In the genomic region with DNA sequence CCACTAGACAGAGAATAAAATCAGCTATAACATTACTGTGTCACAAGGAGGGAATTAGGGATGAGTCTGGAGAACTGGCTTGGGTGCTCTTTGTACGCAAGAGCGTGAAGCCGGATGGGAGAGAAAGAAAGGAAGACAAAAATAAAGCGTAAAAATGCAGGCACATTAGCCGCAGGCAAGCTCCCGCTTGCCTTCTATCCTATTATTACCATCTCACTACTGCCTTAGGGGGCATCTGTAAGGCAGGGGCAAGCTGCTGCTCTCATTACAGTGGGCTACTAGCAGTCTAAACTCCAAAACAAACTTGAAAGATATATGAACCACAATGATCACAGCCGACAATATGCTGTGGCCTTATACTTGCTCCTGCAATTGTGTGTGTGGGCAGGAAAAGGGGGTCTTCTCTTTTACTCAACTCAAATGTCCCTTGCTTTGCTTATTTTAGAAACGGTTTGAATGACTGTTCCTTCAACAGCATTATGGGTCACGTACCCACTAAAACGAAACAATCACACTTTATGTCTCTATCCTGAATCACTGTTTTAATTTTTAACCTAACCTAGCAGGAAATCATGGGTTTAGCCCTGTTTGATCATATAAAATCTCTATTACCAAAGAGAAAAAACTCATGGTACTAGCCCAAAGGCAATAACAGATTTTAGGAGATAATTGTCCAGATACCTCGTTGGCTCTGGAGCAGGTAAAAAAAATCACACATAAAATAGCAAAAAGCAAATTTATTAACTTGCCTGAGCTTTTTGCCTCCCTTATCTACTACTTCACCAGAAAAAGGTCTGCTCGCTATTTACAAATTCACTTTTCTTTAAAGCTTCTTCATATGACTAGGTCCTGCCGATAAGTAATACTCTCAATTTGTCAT, we compare ENCODE assay signal across 17 cellular contexts.
DNase-seq lines count a peak whose midpoint lies in the region; ATAC-seq, FAIRE-seq and TF ChIP-seq lines count a peak whose summit lies in the region.
"Had no signal": no experiment of that assay in that cellular context is flagged by ENCODE, and none has a peak within 500 bp of the region (broad histone marks: within the 10 kb centered on the region; RNA-seq: fewer than 3 reads in every experiment).

No MANE protein-coding gene starts in this region.

- TF ChIP-seq CTCF in keratinocyte (optimal IDR thresholded peaks at IDR 0.05 in 1 of 3, IDR thresholded peaks at IDR 0.05 in 1 of 3, conservative IDR thresholded peaks at IDR 0.05 in 1 of 3; ENCODE audit: extremely low read depth in 1 of 3, insufficient read depth in 2 of 3, low read length in 3 of 3) (no peak), smooth muscle cell (IDR thresholded peaks at IDR 0.05; ENCODE audit: borderline replicate concordance, insufficient read depth, poor library complexity, severe bottlenecking) (no peak)

- H3K27ac ChIP-seq in keratinocyte (ENCODE audit: control insufficient read depth, insufficient read depth, low read length) (no peak overlapping the region), smooth muscle cell (ENCODE audit: low read depth) (peak overlapping the region; percentile 71)
- H3K27ac ChIP-seq: thoracic aorta had no signal

- DNase-seq in NCI-H2107 treated with DMSO at 0.1 percent for 48 hours (lab: John Stamatoyannopoulos, UW; ENCODE audit: unreplicated experiment) (peak; percentile 5), NCI-H2107 (lab: John Stamatoyannopoulos, UW) (no peak), NCI-H82 treated with DMSO at 0.1 percent for 48 hours (lab: John Stamatoyannopoulos, UW; ENCODE audit: unreplicated experiment) (peak; percentile 38), keratinocyte (ENCODE audit: low read depth, low spot score) (no peak), smooth muscle cell (lab: John Stamatoyannopoulos, UW; ENCODE audit: unreplicated experiment) (no peak), CD1c-positive myeloid dendritic cell (ENCODE audit: extremely low spot score) (no peak), occipital lobe (lab: John Stamatoyannopoulos, UW) (no peak)
- DNase-seq: activated CD4-positive, alpha-beta T cell treated with anti-CD3 and anti-CD28 coated beads, Interleukin-2, amount 50 U/mL, for 48 hours; activated naive CD4-positive, alpha-beta T cell treated with anti-CD3 and anti-CD28 coated beads, Interleukin-2, amount 50 U/mL, for 16 hours; hypothalamus; NCI-H748 treated with DMSO at 0.1 percent for 48 hours; nucleus accumbens; Right ventricle myocardium superior; T1000 had no signal

- peak; percentile 17 for FAIRE-seq in keratinocyte (lab: Jason Lieb, UNC)

- H3F3A ChIP-seq in smooth muscle cell (ENCODE audit: low read depth), result peaks cover 23% of the 10 kb centered on the region

- WGBS in smooth muscle cell (ENCODE audit: low lambda C conversion rate), result 71% methylated on average over 13 of the region's 13 CpGs

- H2AFZ ChIP-seq in keratinocyte (ENCODE audit: control insufficient read depth, low read length) (no peak overlapping the region), smooth muscle cell (ENCODE audit: low read depth) (peak overlapping the region; percentile 18)

- H3K79me2 ChIP-seq in keratinocyte (ENCODE audit: control insufficient read depth, insufficient read depth, low read length) (no peaks in the 10 kb centered on the region), smooth muscle cell (ENCODE audit: low read depth) (no peaks in the 10 kb centered on the region)

- no peaks in the 10 kb centered on the region for H4K20me1 ChIP-seq in keratinocyte (ENCODE audit: control insufficient read depth, extremely low read depth, insufficient read depth, low read length)
- H4K20me1 ChIP-seq in smooth muscle cell (ENCODE audit: low read depth), result no peaks in the 10 kb centered on the region

- dilution Hi-C loops in keratinocyte (cut with MboI; ENCODE audit: extremely low pct_ligation_motif_present, low sequenced_read_pairs), result no loop called here

- H3K9me3 ChIP-seq in keratinocyte (ENCODE audit: control insufficient read depth, low read depth, low read length), result no peaks in the 10 kb centered on the region
- no peaks in the 10 kb centered on the region for H3K9me3 ChIP-seq in smooth muscle cell (replicated peaks; ENCODE audit: low read depth)
- H3K9me3 ChIP-seq: esophagus muscularis mucosa, thoracic aorta had no signal

- no peaks in the 10 kb centered on the region for H3K4me1 ChIP-seq in keratinocyte (ENCODE audit: control insufficient read depth, extremely low read depth, insufficient read depth, low read length)
- H3K4me1 ChIP-seq in smooth muscle cell (ENCODE audit: low read depth), result peaks cover 21% of the 10 kb centered on the region

- H3K27me3 ChIP-seq in keratinocyte (ENCODE audit: control insufficient read depth, extremely low read depth, insufficient read depth, low read length), result no peaks in the 10 kb centered on the region
- H3K27me3 ChIP-seq in smooth muscle cell (ENCODE audit: low read depth), result no peaks in the 10 kb centered on the region
- H3K27me3 ChIP-seq: esophagus muscularis mucosa had no signal

- H3K36me3 ChIP-seq in keratinocyte (ENCODE audit: control insufficient read depth in 2 of 2, extremely low read depth in 1 of 2, insufficient read depth in 2 of 2, low read length in 2 of 2) (no peaks in the 10 kb centered on the region), smooth muscle cell (ENCODE audit: low read depth) (no peaks in the 10 kb centered on the region)
- H3K36me3 ChIP-seq: esophagus muscularis mucosa, thoracic aorta had no signal

- H3K9ac ChIP-seq in keratinocyte (ENCODE audit: control insufficient read depth, extremely low read depth, insufficient read depth, low read length) (no peak overlapping the region), smooth muscle cell (ENCODE audit: low read depth) (no peak overlapping the region)

- ATAC-seq in HG02973 (IDR thresholded peaks at IDR 0.05; ENCODE audit: unreplicated experiment), result no peak

- no peaks in the 10 kb centered on the region for H3K9me1 ChIP-seq in keratinocyte (ENCODE audit: control insufficient read depth, extremely low read depth, insufficient read depth, low read length)

- no peak overlapping the region for H3K4me3 ChIP-seq in keratinocyte (ENCODE audit: control insufficient read depth in 2 of 3, extremely low read depth in 1 of 3, insufficient read depth in 2 of 3, low read depth in 1 of 3, low read length in 3 of 3)
- no peak overlapping the region for H3K4me3 ChIP-seq in smooth muscle cell
- H3K4me3 ChIP-seq: esophagus muscularis mucosa, thoracic aorta had no signal

- H3K4me2 ChIP-seq in keratinocyte (ENCODE audit: control insufficient read depth, extremely low read depth, insufficient read depth, low read depth, low read length) (no peak overlapping the region), smooth muscle cell (peak overlapping the region; percentile 80)

Comparison
In these comparisons a context has a peak if more than half of its experiments do, and no peak if none do; other contexts are left out.
1. DNase-seq: peak in NCI-H2107 treated with DMSO at 0.1 percent for 48 hours (single experiment) and NCI-H82 treated with DMSO at 0.1 percent for 48 hours (single experiment); none in NCI-H2107 (single experiment), keratinocyte (single experiment), smooth muscle cell (single experiment), CD1c-positive myeloid dendritic cell (single experiment) and occipital lobe (single experiment).